ENCODE assay signal across 1 cellular context in genomic region chr2:9406529-9407362, GRCh38.
TF ChIP-seq lines count a peak whose summit lies in the region.

No MANE protein-coding gene starts in this region.

TF ChIP-seq in HepG2, 621 proteins besides CTCF, POLR2A, EP300 and RAD21:
- TF ChIP-seq SOX6 (IDR thresholded peaks at IDR 0.05), result no peak
- no peak for TF ChIP-seq SOX6 (CRISPR knock-in tag; IDR thresholded peaks at IDR 0.05)
- no peak for TF ChIP-seq ETV6 (CRISPR knock-in tag; conservative IDR thresholded peaks at IDR 0.05)
- TF ChIP-seq ZBTB8A (CRISPR knock-in tag; IDR thresholded peaks at IDR 0.05; ENCODE audit: borderline replicate concordance, low read depth), result no peak
- TF ChIP-seq RBM22 (optimal IDR thresholded peaks at IDR 0.05; ENCODE audit: low read length), result peak; percentile 21
- no peak for TF ChIP-seq KLF6 (CRISPR knock-in tag; IDR thresholded peaks at IDR 0.05)
